Comparison of ENCODE assay signal across 1 cellular context in the genomic region with DNA sequence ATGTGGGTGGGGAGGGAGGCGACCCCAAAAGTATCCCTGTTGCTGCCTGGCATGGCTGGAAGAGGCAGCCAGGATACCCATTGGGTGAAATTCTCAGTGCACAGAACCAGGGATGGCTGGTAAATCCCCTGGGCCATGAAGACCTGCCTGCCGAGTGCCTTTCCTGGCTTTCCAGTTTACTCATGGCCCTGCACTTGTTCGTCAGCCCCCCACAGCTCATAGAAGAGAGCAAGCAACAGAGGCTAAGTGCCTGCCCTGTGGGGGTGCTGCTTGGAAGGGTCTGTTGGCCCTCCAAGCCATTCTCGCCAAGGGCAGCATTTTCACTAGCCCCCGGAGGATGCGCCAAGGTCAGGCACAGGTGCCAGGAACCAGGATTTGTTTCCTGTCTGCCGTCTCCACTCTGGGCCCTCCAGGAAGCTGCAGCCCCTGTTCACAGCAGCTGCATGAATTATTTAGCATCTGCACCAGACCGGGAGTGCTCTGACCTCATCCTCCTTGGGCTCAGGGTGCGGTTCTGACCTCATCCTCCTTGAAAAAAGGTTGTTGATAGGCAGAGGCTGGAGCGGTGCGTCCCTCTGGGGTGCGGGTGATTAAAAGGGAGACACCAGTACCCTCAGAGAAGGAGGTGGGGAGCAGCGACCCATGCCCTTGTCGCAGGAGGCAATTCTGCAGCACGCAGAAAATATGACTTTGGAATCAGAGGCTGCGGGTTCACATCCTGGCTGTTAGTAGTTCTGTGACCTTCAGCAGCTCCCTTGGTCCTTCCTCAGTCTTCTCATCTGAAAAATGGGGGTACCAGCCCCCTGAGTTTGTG.
TF ChIP-seq lines count a peak whose summit lies in the region.

No MANE protein-coding gene starts in this region.

TF ChIP-seq in K562, 482 proteins besides CTCF, POLR2A, EP300 and RAD21 (continued from another document):
- TF ChIP-seq, protein P1, sequence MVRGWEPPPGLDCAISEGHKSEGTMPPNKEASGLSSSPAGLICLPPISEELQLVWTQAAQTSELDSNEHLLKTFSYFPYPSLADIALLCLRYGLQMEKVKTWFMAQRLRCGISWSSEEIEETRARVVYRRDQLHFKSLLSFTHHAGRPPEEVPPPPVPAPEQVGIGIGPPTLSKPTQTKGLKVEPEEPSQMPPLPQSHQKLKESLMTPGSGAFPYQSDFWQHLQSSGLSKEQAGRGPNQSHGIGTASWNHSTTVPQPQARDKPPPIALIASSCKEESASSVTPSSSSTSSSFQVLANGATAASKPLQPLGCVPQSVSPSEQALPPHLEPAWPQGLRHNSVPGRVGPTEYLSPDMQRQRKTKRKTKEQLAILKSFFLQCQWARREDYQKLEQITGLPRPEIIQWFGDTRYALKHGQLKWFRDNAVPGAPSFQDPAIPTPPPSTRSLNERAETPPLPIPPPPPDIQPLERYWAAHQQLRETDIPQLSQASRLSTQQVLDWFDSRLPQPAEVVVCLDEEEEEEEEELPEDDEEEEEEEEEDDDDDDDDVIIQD (CRISPR knock-in tag; IDR thresholded peaks at IDR 0.05), result no peak
- TF ChIP-seq RUNX1 (IDR thresholded peaks at IDR 0.05; ENCODE audit: low read depth) (no peak), HNRNPL (IDR thresholded peaks at IDR 0.05; ENCODE audit: low read depth, low read length) (no peak), GABPA (tag; conservative IDR thresholded peaks at IDR 0.05; ENCODE audit: low read depth) (no peak), ZNF780A (CRISPR knock-in tag; IDR thresholded peaks at IDR 0.05) (no peak), SMAD2 (IDR thresholded peaks at IDR 0.05; ENCODE audit: low read depth, low read length) (no peak), SOX6 (IDR thresholded peaks at IDR 0.05) (no peak), NFATC3 (IDR thresholded peaks at IDR 0.05) (no peak), ELF4 (CRISPR knock-in tag; IDR thresholded peaks at IDR 0.05) (no peak), EZH2 (IDR thresholded peaks at IDR 0.05; ENCODE audit: borderline replicate concordance, low read depth, low read length) (no peak), ATF1 (CRISPR knock-in tag; IDR thresholded peaks at IDR 0.05) (no peak), ATF1 (tag; IDR thresholded peaks at IDR 0.05) (no peak), RBFOX2 (IDR thresholded peaks at IDR 0.05; ENCODE audit: low read depth, low read length) (no peak), ZNF384 (IDR thresholded peaks at IDR 0.05; ENCODE audit: low read depth, low read length) (no peak), ZNF3 (CRISPR knock-in tag; IDR thresholded peaks at IDR 0.05) (no peak), ATF7 (IDR thresholded peaks at IDR 0.05) (peak; percentile 27; the same call in 1 of the 2 replicates), ZFP30 (CRISPR knock-in tag; IDR thresholded peaks at IDR 0.05; ENCODE audit: borderline replicate concordance) (no peak), MEF2A (IDR thresholded peaks at IDR 0.05; ENCODE audit: control insufficient read depth, low read depth, low read length) (no peak), SUPT5H (IDR thresholded peaks at IDR 0.05) (no peak), NFRKB (IDR thresholded peaks at IDR 0.05; ENCODE audit: low read depth) (no peak), ETV1 (tag; conservative IDR thresholded peaks at IDR 0.05; ENCODE audit: low read depth) (no peak), ZNF239 (CRISPR knock-in tag; IDR thresholded peaks at IDR 0.05) (no peak), ESRRA (IDR thresholded peaks at IDR 0.05; ENCODE audit: borderline replicate concordance, low read depth) (peak; percentile 95), JUND (IDR thresholded peaks at IDR 0.05; ENCODE audit: borderline replicate concordance, low read depth, low read length) (0 out of 2 replicates have a peak, but pooled peaks have one; percentile 24), JUND (tag; IDR thresholded peaks at IDR 0.05; ENCODE audit: borderline replicate concordance, low read depth, low read length) (no peak), IRF2 (CRISPR knock-in tag; IDR thresholded peaks at IDR 0.05) (no peak), IFI16 (CRISPR knock-in tag; IDR thresholded peaks at IDR 0.05) (no peak), SP2 (IDR thresholded peaks at IDR 0.05; ENCODE audit: extremely low read depth, low read depth, low read length, poor library complexity, severe bottlenecking) (no peak), NELFE (IDR thresholded peaks at IDR 0.05; ENCODE audit: insufficient read depth, insufficient read length) (no peak), ZNF57 (CRISPR knock-in tag; IDR thresholded peaks at IDR 0.05) (no peak), CBX8 (IDR thresholded peaks at IDR 0.05; ENCODE audit: borderline replicate concordance, extremely low read depth, low read depth, low read length, poor library complexity, severe bottlenecking) (no peak)
- TF ChIP-seq, protein P2, sequence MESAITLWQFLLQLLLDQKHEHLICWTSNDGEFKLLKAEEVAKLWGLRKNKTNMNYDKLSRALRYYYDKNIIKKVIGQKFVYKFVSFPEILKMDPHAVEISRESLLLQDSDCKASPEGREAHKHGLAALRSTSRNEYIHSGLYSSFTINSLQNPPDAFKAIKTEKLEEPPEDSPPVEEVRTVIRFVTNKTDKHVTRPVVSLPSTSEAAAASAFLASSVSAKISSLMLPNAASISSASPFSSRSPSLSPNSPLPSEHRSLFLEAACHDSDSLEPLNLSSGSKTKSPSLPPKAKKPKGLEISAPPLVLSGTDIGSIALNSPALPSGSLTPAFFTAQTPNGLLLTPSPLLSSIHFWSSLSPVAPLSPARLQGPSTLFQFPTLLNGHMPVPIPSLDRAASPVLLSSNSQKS (CRISPR knock-in tag; IDR thresholded peaks at IDR 0.05), result no peak
- TF ChIP-seq, protein P3, sequence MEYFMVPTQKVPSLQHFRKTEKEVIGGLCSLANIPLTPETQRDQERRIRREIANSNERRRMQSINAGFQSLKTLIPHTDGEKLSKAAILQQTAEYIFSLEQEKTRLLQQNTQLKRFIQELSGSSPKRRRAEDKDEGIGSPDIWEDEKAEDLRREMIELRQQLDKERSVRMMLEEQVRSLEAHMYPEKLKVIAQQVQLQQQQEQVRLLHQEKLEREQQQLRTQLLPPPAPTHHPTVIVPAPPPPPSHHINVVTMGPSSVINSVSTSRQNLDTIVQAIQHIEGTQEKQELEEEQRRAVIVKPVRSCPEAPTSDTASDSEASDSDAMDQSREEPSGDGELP (CRISPR knock-in tag; IDR thresholded peaks at IDR 0.05; ENCODE audit: borderline replicate concordance), result no peak
- TF ChIP-seq, protein P4, sequence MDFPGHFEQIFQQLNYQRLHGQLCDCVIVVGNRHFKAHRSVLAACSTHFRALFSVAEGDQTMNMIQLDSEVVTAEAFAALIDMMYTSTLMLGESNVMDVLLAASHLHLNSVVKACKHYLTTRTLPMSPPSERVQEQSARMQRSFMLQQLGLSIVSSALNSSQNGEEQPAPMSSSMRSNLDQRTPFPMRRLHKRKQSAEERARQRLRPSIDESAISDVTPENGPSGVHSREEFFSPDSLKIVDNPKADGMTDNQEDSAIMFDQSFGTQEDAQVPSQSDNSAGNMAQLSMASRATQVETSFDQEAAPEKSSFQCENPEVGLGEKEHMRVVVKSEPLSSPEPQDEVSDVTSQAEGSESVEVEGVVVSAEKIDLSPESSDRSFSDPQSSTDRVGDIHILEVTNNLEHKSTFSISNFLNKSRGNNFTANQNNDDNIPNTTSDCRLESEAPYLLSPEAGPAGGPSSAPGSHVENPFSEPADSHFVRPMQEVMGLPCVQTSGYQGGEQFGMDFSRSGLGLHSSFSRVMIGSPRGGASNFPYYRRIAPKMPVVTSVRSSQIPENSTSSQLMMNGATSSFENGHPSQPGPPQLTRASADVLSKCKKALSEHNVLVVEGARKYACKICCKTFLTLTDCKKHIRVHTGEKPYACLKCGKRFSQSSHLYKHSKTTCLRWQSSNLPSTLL (IDR thresholded peaks at IDR 0.05), result no peak
- TF ChIP-seq, protein P5, sequence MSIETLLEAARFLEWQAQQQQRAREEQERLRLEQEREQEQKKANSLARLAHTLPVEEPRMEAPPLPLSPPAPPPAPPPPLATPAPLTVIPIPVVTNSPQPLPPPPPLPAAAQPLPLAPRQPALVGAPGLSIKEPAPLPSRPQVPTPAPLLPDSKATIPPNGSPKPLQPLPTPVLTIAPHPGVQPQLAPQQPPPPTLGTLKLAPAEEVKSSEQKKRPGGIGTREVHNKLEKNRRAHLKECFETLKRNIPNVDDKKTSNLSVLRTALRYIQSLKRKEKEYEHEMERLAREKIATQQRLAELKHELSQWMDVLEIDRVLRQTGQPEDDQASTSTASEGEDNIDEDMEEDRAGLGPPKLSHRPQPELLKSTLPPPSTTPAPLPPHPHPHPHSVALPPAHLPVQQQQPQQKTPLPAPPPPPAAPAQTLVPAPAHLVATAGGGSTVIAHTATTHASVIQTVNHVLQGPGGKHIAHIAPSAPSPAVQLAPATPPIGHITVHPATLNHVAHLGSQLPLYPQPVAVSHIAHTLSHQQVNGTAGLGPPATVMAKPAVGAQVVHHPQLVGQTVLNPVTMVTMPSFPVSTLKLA (conservative IDR thresholded peaks at IDR 0.05), result no peak
- TF ChIP-seq, protein P6, sequence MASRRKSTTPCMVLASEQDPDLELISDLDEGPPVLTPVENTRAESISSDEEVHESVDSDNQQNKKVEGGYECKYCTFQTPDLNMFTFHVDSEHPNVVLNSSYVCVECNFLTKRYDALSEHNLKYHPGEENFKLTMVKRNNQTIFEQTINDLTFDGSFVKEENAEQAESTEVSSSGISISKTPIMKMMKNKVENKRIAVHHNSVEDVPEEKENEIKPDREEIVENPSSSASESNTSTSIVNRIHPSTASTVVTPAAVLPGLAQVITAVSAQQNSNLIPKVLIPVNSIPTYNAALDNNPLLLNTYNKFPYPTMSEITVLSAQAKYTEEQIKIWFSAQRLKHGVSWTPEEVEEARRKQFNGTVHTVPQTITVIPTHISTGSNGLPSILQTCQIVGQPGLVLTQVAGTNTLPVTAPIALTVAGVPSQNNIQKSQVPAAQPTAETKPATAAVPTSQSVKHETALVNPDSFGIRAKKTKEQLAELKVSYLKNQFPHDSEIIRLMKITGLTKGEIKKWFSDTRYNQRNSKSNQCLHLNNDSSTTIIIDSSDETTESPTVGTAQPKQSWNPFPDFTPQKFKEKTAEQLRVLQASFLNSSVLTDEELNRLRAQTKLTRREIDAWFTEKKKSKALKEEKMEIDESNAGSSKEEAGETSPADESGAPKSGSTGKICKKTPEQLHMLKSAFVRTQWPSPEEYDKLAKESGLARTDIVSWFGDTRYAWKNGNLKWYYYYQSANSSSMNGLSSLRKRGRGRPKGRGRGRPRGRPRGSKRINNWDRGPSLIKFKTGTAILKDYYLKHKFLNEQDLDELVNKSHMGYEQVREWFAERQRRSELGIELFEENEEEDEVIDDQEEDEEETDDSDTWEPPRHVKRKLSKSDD (conservative IDR thresholded peaks at IDR 0.05; ENCODE audit: low read length), result no peak
- TF ChIP-seq, protein P7, sequence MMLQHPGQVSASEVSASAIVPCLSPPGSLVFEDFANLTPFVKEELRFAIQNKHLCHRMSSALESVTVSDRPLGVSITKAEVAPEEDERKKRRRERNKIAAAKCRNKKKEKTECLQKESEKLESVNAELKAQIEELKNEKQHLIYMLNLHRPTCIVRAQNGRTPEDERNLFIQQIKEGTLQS (IDR thresholded peaks at IDR 0.05), result peak; percentile 55; the same call in 1 of the 2 replicates
- TF ChIP-seq, protein P7 (CRISPR knock-in tag; conservative IDR thresholded peaks at IDR 0.05), result no peak
